ENCODE assay signal across 36 cellular contexts in genomic region chr18:8803957-8804356, GRCh38.
"Had no signal": no experiment of that assay in that cellular context is flagged by ENCODE, and none has a peak within 500 bp of the region (broad histone marks: within the 10 kb centered on the region; RNA-seq: fewer than 3 reads in every experiment).

No MANE protein-coding gene starts in this region.

- H3K4me3 ChIP-seq: ascending aorta, cardiac muscle cell had no signal

- H3K4me1 Mint-ChIP-seq: activated B cell treated with CpG ODN at 0.5 μM for 24 hours had no signal

- H3K27ac ChIP-seq: ascending aorta, cardiac muscle cell, VCaP had no signal

- H3K27ac Mint-ChIP-seq: activated B cell treated with CpG ODN at 0.5 μM for 24 hours; activated CD4-positive, alpha-beta memory T cell treated with anti-CD3 and anti-CD28 coated beads, Interleukin-2, amount 10 ng/mL, durations not matched to agents 7 days and 5 days; activated CD4-positive, alpha-beta T cell treated with anti-CD3 and anti-CD28 coated beads for 36 hours; activated CD4-positive, alpha-beta T cell treated with anti-CD3 and anti-CD28 coated beads, Interleukin-2, amount 10 ng/mL, durations not matched to agents 7 days and 5 days; activated CD8-positive, alpha-beta memory T cell treated with anti-CD3 and anti-CD28 coated beads, Interleukin-2, amount 10 ng/mL, durations not matched to agents 7 days and 5 days; activated CD8-positive, alpha-beta T cell treated with anti-CD3 and anti-CD28 coated beads, Interleukin-2, amount 10 ng/mL, durations not matched to agents 7 days and 5 days; activated naive CD4-positive, alpha-beta T cell treated with anti-CD3 and anti-CD28 coated beads, Interleukin-2, amount 10 ng/mL, durations not matched to agents 7 days and 5 days; activated naive CD4-positive, alpha-beta T cell treated with anti-CD3 and anti-CD28 coated beads, Interleukin-2, amount 50 U/mL, for 24 hours; activated naive CD8-positive, alpha-beta T cell; activated naive CD8-positive, alpha-beta T cell treated with anti-CD3 and anti-CD28 coated beads, Interleukin-2, amount 10 ng/mL, durations not matched to agents 7 days and 5 days; activated naive CD8-positive, alpha-beta T cell treated with anti-CD3 and anti-CD28 coated beads, Interleukin-2, amount 50 U/mL, for 24 hours; activated T-cell treated with anti-CD3 and anti-CD28 coated beads, Interleukin-2, amount 50 U/mL, for 24 hours; activated T-helper 2 cell treated with anti-CD3 and anti-CD28 coated beads, Interferon-gamma antibody, Interleukin-2, Interleukin-4, amounts not matched to agents 10 μg/mL and 5 μg/mL and 100 μg/mL, durations not matched to agents 14 hours and 24 hours and 36 hours; brain; T-cell; T-helper 2 cell treated with Interferon-gamma antibody and Interleukin-4, amounts not matched to agents 5 μg/mL and 100 μg/mL, for 36 hours had no signal

- H3K36me3 Mint-ChIP-seq: activated CD8-positive, alpha-beta memory T cell treated with anti-CD3 and anti-CD28 coated beads, Interleukin-2, amount 10 ng/mL, durations not matched to agents 7 days and 5 days; activated naive CD4-positive, alpha-beta T cell treated with anti-CD3 and anti-CD28 coated beads, Interleukin-2, amount 10 ng/mL, durations not matched to agents 7 days and 5 days; activated naive CD4-positive, alpha-beta T cell treated with anti-CD3 and anti-CD28 coated beads, Interleukin-2, amount 50 U/mL, for 24 hours; activated naive CD8-positive, alpha-beta T cell; activated naive CD8-positive, alpha-beta T cell treated with anti-CD3 and anti-CD28 coated beads, Interleukin-2, amount 10 ng/mL, durations not matched to agents 7 days and 5 days; T-cell had no signal

- H3K27me3 Mint-ChIP-seq: activated B cell treated with CpG ODN at 0.5 μM for 24 hours; activated CD4-positive, alpha-beta memory T cell treated with anti-CD3 and anti-CD28 coated beads, Interleukin-2, amount 10 ng/mL, durations not matched to agents 7 days and 5 days; activated CD4-positive, alpha-beta T cell treated with anti-CD3 and anti-CD28 coated beads, Interleukin-2, amount 10 ng/mL, durations not matched to agents 7 days and 5 days; activated naive CD4-positive, alpha-beta T cell treated with anti-CD3 and anti-CD28 coated beads, Interleukin-2, amount 50 U/mL, for 24 hours; activated naive CD8-positive, alpha-beta T cell; activated naive CD8-positive, alpha-beta T cell treated with anti-CD3 and anti-CD28 coated beads, Interleukin-2, amount 50 U/mL, for 24 hours; activated T-cell treated with anti-CD3 and anti-CD28 coated beads, Interleukin-2, amount 50 U/mL, for 24 hours; brain; central memory CD8-positive, alpha-beta T cell had no signal

- FAIRE-seq: bronchial epithelial cell, TTC549 had no signal

- DNase-seq: activated B cell treated with CpG ODN at 0.5 μM for 24 hours; activated CD4-positive, alpha-beta memory T cell treated with anti-CD3 and anti-CD28 coated beads, Interleukin-2, amount 10 ng/mL, durations not matched to agents 7 days and 5 days; activated CD4-positive, alpha-beta T cell treated with anti-CD3 and anti-CD28 coated beads for 36 hours; activated CD4-positive, alpha-beta T cell treated with anti-CD3 and anti-CD28 coated beads for 48 hours; activated CD4-positive, alpha-beta T cell treated with anti-CD3 and anti-CD28 coated beads, Interleukin-2, amount 10 ng/mL, durations not matched to agents 7 days and 5 days; activated CD4-positive, alpha-beta T cell treated with anti-CD3 and anti-CD28 coated beads, Interleukin-2, amount 50 U/mL, for 48 hours; activated CD4-positive, CD25-positive, alpha-beta regulatory T cell treated with anti-CD3 and anti-CD28 coated beads, Interleukin-2, amount 50 U/mL, for 72 hours; activated CD8-positive, alpha-beta memory T cell treated with anti-CD3 and anti-CD28 coated beads for 24 hours; activated CD8-positive, alpha-beta memory T cell treated with anti-CD3 and anti-CD28 coated beads, Interleukin-2, amount 10 ng/mL, durations not matched to agents 7 days and 5 days; activated CD8-positive, alpha-beta memory T cell treated with anti-CD3 and anti-CD28 coated beads, Interleukin-2, amount 50 U/mL, for 48 hours; activated CD8-positive, alpha-beta T cell treated with anti-CD3 and anti-CD28 coated beads, Interleukin-2, amount 10 ng/mL, durations not matched to agents 7 days and 5 days; activated effector memory CD4-positive, alpha-beta T cell treated with Interleukin-2 at 50 U/mL for 16 hours; activated gamma-delta T cell; activated naive CD4-positive, alpha-beta T cell treated with anti-CD3 and anti-CD28 coated beads, Interleukin-2, amount 10 ng/mL, durations not matched to agents 7 days and 5 days; activated naive CD4-positive, alpha-beta T cell treated with Interleukin-2 at 50 U/mL for 16 hours; activated naive CD8-positive, alpha-beta T cell treated with anti-CD3 and anti-CD28 coated beads, Interleukin-2, amount 10 ng/mL, durations not matched to agents 7 days and 5 days; activated naive CD8-positive, alpha-beta T cell treated with anti-CD3 and anti-CD28 coated beads, Interleukin-2, amount 50 U/mL, for 24 hours; activated T-cell treated with anti-CD3 and anti-CD28 coated beads, Interleukin-2, amount 50 U/mL, for 24 hours; activated T-cell treated with anti-CD3 and anti-CD28 coated beads, Interleukin-2, amount 50 U/mL, for 48 hours; amygdala; anterior cingulate cortex; caudate nucleus; T-cell; T-helper 2 cell; T-helper 9 cell had no signal

- H3K36me3 ChIP-seq: ascending aorta, cardiac muscle cell had no signal

- ATAC-seq: activated CD4-positive, alpha-beta T cell treated with anti-CD3 and anti-CD28 coated beads for 36 hours; activated CD8-positive, alpha-beta memory T cell treated with anti-CD3 and anti-CD28 coated beads, Interleukin-2, amount 10 ng/mL, durations not matched to agents 7 days and 5 days; activated CD8-positive, alpha-beta T cell treated with anti-CD3 and anti-CD28 coated beads, Interleukin-2, amount 10 ng/mL, durations not matched to agents 7 days and 5 days; activated naive CD8-positive, alpha-beta T cell treated with anti-CD3 and anti-CD28 coated beads, Interleukin-2, amount 50 U/mL, for 24 hours; T-cell had no signal

- H3K4me3 Mint-ChIP-seq: activated B cell treated with CpG ODN at 0.5 μM for 24 hours; activated CD4-positive, alpha-beta memory T cell treated with anti-CD3 and anti-CD28 coated beads, Interleukin-2, amount 10 ng/mL, durations not matched to agents 7 days and 5 days; activated CD4-positive, alpha-beta T cell treated with anti-CD3 and anti-CD28 coated beads for 36 hours; activated CD4-positive, alpha-beta T cell treated with anti-CD3 and anti-CD28 coated beads, Interleukin-2, amount 10 ng/mL, durations not matched to agents 7 days and 5 days; activated CD8-positive, alpha-beta memory T cell treated with anti-CD3 and anti-CD28 coated beads, Interleukin-2, amount 10 ng/mL, durations not matched to agents 7 days and 5 days; activated CD8-positive, alpha-beta T cell treated with anti-CD3 and anti-CD28 coated beads, Interleukin-2, amount 10 ng/mL, durations not matched to agents 7 days and 5 days; activated naive CD4-positive, alpha-beta T cell treated with anti-CD3 and anti-CD28 coated beads, Interleukin-2, amount 10 ng/mL, durations not matched to agents 7 days and 5 days; activated naive CD4-positive, alpha-beta T cell treated with anti-CD3 and anti-CD28 coated beads, Interleukin-2, amount 50 U/mL, for 24 hours; activated naive CD8-positive, alpha-beta T cell; activated naive CD8-positive, alpha-beta T cell treated with anti-CD3 and anti-CD28 coated beads, Interleukin-2, amount 10 ng/mL, durations not matched to agents 7 days and 5 days; activated naive CD8-positive, alpha-beta T cell treated with anti-CD3 and anti-CD28 coated beads, Interleukin-2, amount 50 U/mL, for 24 hours; activated T-cell treated with anti-CD3 and anti-CD28 coated beads, Interleukin-2, amount 50 U/mL, for 24 hours; brain; central memory CD8-positive, alpha-beta T cell; T-cell; T-helper 2 cell treated with Interferon-gamma antibody and Interleukin-4, amounts not matched to agents 5 μg/mL and 100 μg/mL, for 36 hours had no signal

- H3K27me3 ChIP-seq: ascending aorta, cardiac muscle cell had no signal

- H3K9me3 ChIP-seq: ascending aorta had no signal
